ENCODE assay signal across 25 cellular contexts in the genomic region with DNA sequence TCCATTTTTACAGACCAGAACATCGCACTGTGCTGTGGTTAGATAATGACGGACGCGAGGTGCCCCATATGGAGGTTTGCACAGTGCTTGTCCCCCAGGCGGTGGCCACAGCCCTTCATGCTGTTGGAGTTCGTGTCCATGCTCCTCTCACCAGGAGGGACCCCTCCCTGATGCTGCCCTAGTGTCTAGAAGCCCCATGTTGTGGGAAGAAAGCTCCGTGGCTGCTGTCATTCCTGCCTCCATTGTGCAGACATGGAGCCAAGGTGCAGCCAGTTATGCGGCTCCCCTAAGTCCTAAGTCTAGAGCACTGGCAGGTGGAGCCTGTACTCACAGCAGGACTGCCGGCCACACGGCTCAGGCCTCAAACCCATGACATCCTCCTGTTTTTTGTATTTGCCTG.
"Had no signal": no experiment of that assay in that cellular context is flagged by ENCODE, and none has a peak within 500 bp of the region (broad histone marks: within the 10 kb centered on the region; RNA-seq: fewer than 3 reads in every experiment).

No MANE protein-coding gene starts in this region.

- H3K27me3 ChIP-seq: pancreas, sigmoid colon, suprapubic skin, tibial artery, upper lobe of right lung had no signal

- DNase-seq: hypothalamus; immature natural killer cell; left ventricle myocardium inferior; mesendoderm; midbrain; naive thymus-derived CD8-positive, alpha-beta T cell; nucleus accumbens; pancreas; posterior cingulate gyrus; right cardiac atrium; sigmoid colon; small intestine; spleen; stimulated activated CD4-positive, alpha-beta T cell treated with anti-CD3 and anti-CD28 coated beads, Interleukin-4, amount 100 ng/mL, for 24 hours; stimulated activated naive CD4-positive, alpha-beta T cell; trophoblast cell; upper lobe of right lung had no signal

- H3K4me1 ChIP-seq: left ventricle myocardium inferior, pancreas, prostate gland, sigmoid colon, spleen, suprapubic skin, tibial artery, upper lobe of right lung had no signal

- H3K4me3 ChIP-seq: left ventricle myocardium inferior, lung, pancreas, prostate gland, sigmoid colon, spleen, suprapubic skin, thoracic aorta, tibial artery, upper lobe of right lung had no signal

- H3K36me3 ChIP-seq: left ventricle myocardium inferior, pancreas, prostate gland, sigmoid colon, spleen, suprapubic skin, thoracic aorta, tibial artery, upper lobe of right lung had no signal

- ATAC-seq: naive thymus-derived CD8-positive, alpha-beta T cell; pancreas; right cardiac atrium; stimulated activated effector memory CD8-positive, alpha-beta T cell treated with anti-CD3 and anti-CD28 coated beads, Interleukin-12 subunit alpha, Interleukin-12 subunit beta, amount 100 ng/mL, for 72 hours; upper lobe of right lung had no signal

- H3K27ac ChIP-seq: left ventricle myocardium inferior, pancreas, prostate gland, sigmoid colon, spleen, suprapubic skin, thoracic aorta, tibial artery, upper lobe of right lung had no signal

- H3K9me3 ChIP-seq: pancreas, prostate gland, suprapubic skin, thoracic aorta, upper lobe of right lung had no signal

- FAIRE-seq: islet of Langerhans, pancreas, small intestine, urothelium cell line had no signal
